ENCODE assay signal across 8 cellular contexts in the genomic region with DNA sequence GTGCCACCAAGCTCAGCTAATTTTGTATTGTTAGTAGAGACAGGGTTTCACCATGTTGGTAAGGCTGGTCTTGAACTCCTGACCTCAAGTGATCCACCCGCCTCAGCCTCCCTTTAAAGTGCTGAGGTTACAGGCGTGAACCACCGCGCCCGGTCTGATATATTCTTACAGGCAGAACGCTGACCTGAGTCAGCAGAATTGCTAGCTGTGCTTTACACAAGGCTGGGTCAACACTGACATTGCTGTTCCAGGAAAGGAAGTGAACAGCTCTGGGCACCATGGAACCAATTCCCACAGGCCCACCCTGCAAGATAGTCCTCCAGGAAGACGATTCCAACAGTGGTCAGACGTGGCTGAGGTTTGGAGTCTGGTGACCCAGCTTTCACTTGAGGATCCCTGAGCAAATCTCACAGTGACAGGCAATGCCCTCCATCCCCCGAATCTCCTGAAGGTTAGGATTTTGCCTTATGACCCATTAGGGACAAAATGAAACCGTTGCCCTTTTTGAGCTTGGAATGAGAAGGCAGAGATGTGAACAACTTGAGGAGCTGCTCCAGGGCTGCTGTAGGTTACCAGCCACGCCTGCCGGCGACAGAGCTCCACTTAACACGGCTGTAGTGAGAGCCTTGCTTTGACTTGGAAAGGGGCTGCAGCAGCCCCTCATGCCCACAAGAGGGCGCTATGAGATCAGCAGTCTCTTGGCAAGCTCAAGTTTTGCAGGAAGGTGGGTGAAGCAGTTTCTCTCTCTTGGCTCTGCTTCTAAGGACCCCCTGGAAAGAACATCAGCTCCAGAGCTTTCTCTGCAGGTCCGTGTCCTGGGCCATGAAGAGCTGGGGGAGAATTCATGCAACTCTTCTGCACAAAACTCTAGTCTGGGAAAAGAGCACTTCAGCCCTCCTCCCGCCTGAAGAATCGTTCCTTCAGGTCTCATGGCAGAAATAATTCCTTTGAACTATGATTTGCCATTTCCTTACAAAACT.
A peak's percentile ranks its signal among the peaks of the same experiment; 100 is the strongest.
DNase-seq lines count a peak whose midpoint lies in the region; ATAC-seq, FAIRE-seq and TF ChIP-seq lines count a peak whose summit lies in the region.

No MANE protein-coding gene starts in this region.

- peaks cover 53% of the 10 kb centered on the region for H3K4me1 ChIP-seq in vagina

- peak; percentile 88 to 93 (median 91) for TF ChIP-seq CTCF in vagina (IDR thresholded peaks at IDR 0.05)

- TF ChIP-seq POLR2A in H54 (IDR thresholded peaks at IDR 0.05; ENCODE audit: low read depth, low read length) (no peak), vagina (IDR thresholded peaks at IDR 0.05) (no peak)

- FAIRE-seq in H54 (lab: Jason Lieb, UNC): peak; percentile 88

- H3K9me3 ChIP-seq in vagina: no peaks in the 10 kb centered on the region

- H3K27ac ChIP-seq in vagina: peak overlapping the region; percentile 94

- H3K4me3 ChIP-seq in vagina: no peak overlapping the region

- H3K36me3 ChIP-seq in vagina: no peaks in the 10 kb centered on the region

- no peaks in the 10 kb centered on the region for H3K27me3 ChIP-seq in vagina

- ATAC-seq in left cardiac atrium: peak; percentile 44 to 57

- intact Hi-C loops in left cardiac atrium (cut with DNase I) (loop anchor here in 1 of 2 donors (5.0 kb wide), 1 partner anchor 107 kb away; no protein-coding TSS in a partner anchor), vagina (cut with DNase I) (loop anchor here (10.0 kb wide), 1 partner anchor 115 kb away; no protein-coding TSS in a partner anchor)

- peak; percentile 57 for DNase-seq in COLO668 (lab: John Stamatoyannopoulos, UW; ENCODE audit: unreplicated experiment)
- DNase-seq in H54 (ENCODE audit: insufficient read length, low spot score): peak; percentile 63
- peak; percentile 55 for DNase-seq in NCI-H1436 treated with DMSO at 0.1 percent for 48 hours (lab: John Stamatoyannopoulos, UW)
- peak; percentile 75 for DNase-seq in SW480 (ENCODE audit: low spot score)
- DNase-seq in amniotic stem cell (lab: John Stamatoyannopoulos, UW): peak; percentile 33
- peak; percentile 77 for DNase-seq in left cardiac atrium
- peak; percentile 57 for DNase-seq in pulmonary artery endothelial cell (ENCODE audit: low read depth, low spot score)
- DNase-seq in vagina (ENCODE audit: extremely low spot score in 2 of 2): peak in 1 of 2 donors; percentile 87
